In genomic region chr2:112869258-112869842, GRCh38 we compare ENCODE assay signal across 9 cellular contexts. TPM values are rescaled to one million over a fixed set of nuclear protein-coding genes. Genes with fewer than 3 reads are reported as not detected.
DNase-seq lines count a peak whose midpoint lies in the region; ATAC-seq and TF ChIP-seq lines count a peak whose summit lies in the region.
"Had no signal": no experiment of that assay in that cellular context is flagged by ENCODE, and none has a peak within 500 bp of the region (broad histone marks: within the 10 kb centered on the region; RNA-seq: fewer than 3 reads in every experiment).

No MANE protein-coding gene starts in this region.

- peaks cover 38% of the 10 kb centered on the region for H3K27me3 Mint-ChIP-seq in activated CD4-positive, alpha-beta T cell treated with anti-CD3 and anti-CD28 coated beads, Interleukin-2, amount 10 ng/mL, durations not matched to agents 7 days and 5 days
- no peaks in the 10 kb centered on the region for H3K27me3 Mint-ChIP-seq in osteocyte (ENCODE audit: unreplicated experiment)

- no peak for ATAC-seq in GM19035 (IDR thresholded peaks at IDR 0.05; ENCODE audit: unreplicated experiment)
- ATAC-seq in GM18519 (IDR thresholded peaks at IDR 0.05; ENCODE audit: low FRiP score, unreplicated experiment) = no peak
- ATAC-seq in GM19455 (IDR thresholded peaks at IDR 0.05; ENCODE audit: unreplicated experiment) = no peak

- peaks cover 8% of the 10 kb centered on the region for H3K4me1 Mint-ChIP-seq in activated CD4-positive, alpha-beta T cell treated with anti-CD3 and anti-CD28 coated beads, Interleukin-2, amount 10 ng/mL, durations not matched to agents 7 days and 5 days
- H3K4me1 Mint-ChIP-seq in osteocyte (ENCODE audit: unreplicated experiment) = peaks cover 16% of the 10 kb centered on the region

- no peak overlapping the region for H3K4me3 Mint-ChIP-seq in activated CD4-positive, alpha-beta T cell treated with anti-CD3 and anti-CD28 coated beads, Interleukin-2, amount 10 ng/mL, durations not matched to agents 7 days and 5 days
- H3K4me3 Mint-ChIP-seq in osteocyte (ENCODE audit: unreplicated experiment) = no peak overlapping the region
- H3K4me3 Mint-ChIP-seq: CD4-positive, CD25-positive, alpha-beta regulatory T cell had no signal

- peaks cover 8% of the 10 kb centered on the region for H3K9me3 Mint-ChIP-seq in activated CD4-positive, alpha-beta T cell treated with anti-CD3 and anti-CD28 coated beads, Interleukin-2, amount 10 ng/mL, durations not matched to agents 7 days and 5 days
- peaks cover 26% of the 10 kb centered on the region for H3K9me3 Mint-ChIP-seq in osteocyte (ENCODE audit: unreplicated experiment)

- CTCF ChIA-PET in activated CD4-positive, alpha-beta T cell treated with anti-CD3 and anti-CD28 coated beads, Interleukin-2, amount 10 ng/mL, durations not matched to agents 7 days and 5 days (lab: Charles Lee) = no interaction called here

- H3K36me3 Mint-ChIP-seq in activated CD4-positive, alpha-beta T cell treated with anti-CD3 and anti-CD28 coated beads, Interleukin-2, amount 10 ng/mL, durations not matched to agents 7 days and 5 days (ENCODE audit: low read depth) = no peaks in the 10 kb centered on the region
- H3K36me3 Mint-ChIP-seq in osteocyte (ENCODE audit: unreplicated experiment) = no peaks in the 10 kb centered on the region
- H3K36me3 Mint-ChIP-seq: CD4-positive, CD25-positive, alpha-beta regulatory T cell had no signal

- DNase-seq in activated CD4-positive, alpha-beta T cell treated with anti-CD3 and anti-CD28 coated beads, Interleukin-2, amount 50 U/mL, for 1 hour = peak; percentile 9
- no peak for DNase-seq in activated CD4-positive, alpha-beta T cell treated with anti-CD3 and anti-CD28 coated beads, Interleukin-2, amount 10 ng/mL, durations not matched to agents 7 days and 5 days
- DNase-seq in NCI-H748 (lab: John Stamatoyannopoulos, UW; ENCODE audit: unreplicated experiment) = peak; percentile 97
- DNase-seq in dedifferentiated amniotic fluid mesenchymal stem cell (ENCODE audit: extremely low spot score) = peak; percentile 57
- peak; percentile 84 for DNase-seq in osteocyte (ENCODE audit: extremely low spot score, unreplicated experiment)

- no peak for TF ChIP-seq CTCF in osteocyte (IDR thresholded peaks at IDR 0.05)

- POLR2A ChIA-PET in activated CD4-positive, alpha-beta T cell treated with anti-CD3 and anti-CD28 coated beads, Interleukin-2, amount 10 ng/mL, durations not matched to agents 7 days and 5 days (lab: Charles Lee) = no interaction called here

- H3K27ac Mint-ChIP-seq in activated CD4-positive, alpha-beta T cell treated with anti-CD3 and anti-CD28 coated beads, Interleukin-2, amount 10 ng/mL, durations not matched to agents 7 days and 5 days = no peak overlapping the region
- no peak overlapping the region for H3K27ac Mint-ChIP-seq in osteocyte (ENCODE audit: unreplicated experiment)
- H3K27ac Mint-ChIP-seq: CD4-positive, CD25-positive, alpha-beta regulatory T cell had no signal

RNA-seq across cellular contexts. Expression of gene IL1B, which starts 32.8 kb away (rescaled TPM):
- not detected for total RNA-seq in activated CD4-positive, alpha-beta T cell treated with anti-CD3 and anti-CD28 coated beads, Interleukin-2, amount 10 ng/mL, durations not matched to agents 7 days and 5 days
- not detected in 2 replicates for total RNA-seq in osteocyte

RNA-seq across cellular contexts. Expression of gene IL37, which starts 41.6 kb away (rescaled TPM):
- not detected for total RNA-seq in activated CD4-positive, alpha-beta T cell treated with anti-CD3 and anti-CD28 coated beads, Interleukin-2, amount 10 ng/mL, durations not matched to agents 7 days and 5 days
- not detected in 2 replicates for total RNA-seq in osteocyte
- total RNA-seq: CD4-positive, CD25-positive, alpha-beta regulatory T cell had no signal
